In the genomic region with DNA sequence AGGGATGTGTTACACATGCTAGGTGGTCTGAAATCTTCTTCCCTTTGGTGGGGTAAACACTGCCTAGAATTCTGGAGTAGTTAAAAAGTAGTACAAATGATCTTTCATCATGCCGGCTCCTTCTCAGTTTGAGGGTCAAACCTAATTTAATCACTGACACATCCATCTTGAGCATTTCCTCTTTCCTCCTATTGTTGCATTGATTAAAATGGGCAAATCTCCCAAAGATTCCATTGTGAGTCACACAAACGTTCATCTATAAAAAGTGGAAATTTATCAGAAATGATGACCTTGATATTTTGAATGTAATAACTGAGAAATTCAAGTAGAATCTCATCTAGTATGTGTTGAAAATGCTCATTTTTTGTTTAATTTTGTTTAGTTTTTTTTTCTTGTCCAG, we compare ENCODE assay signal across 8 cellular contexts.
"Had no signal": no experiment of that assay in that cellular context is flagged by ENCODE, and none has a peak within 500 bp of the region (broad histone marks: within the 10 kb centered on the region; RNA-seq: fewer than 3 reads in every experiment).

No MANE protein-coding gene starts in this region.

- H2AFZ ChIP-seq: GM23248 had no signal

- ATAC-seq: HCT116, K562 had no signal

- H3K9ac ChIP-seq: GM23248 had no signal

- H3K4me1 ChIP-seq: HAP-1 had no signal

- H3K9me3 ChIP-seq: HAP-1 had no signal

- H3K4me3 ChIP-seq: GM23248, HAP-1, K562 had no signal

- H3K27ac ChIP-seq: GM23248 had no signal

- DNase-seq: GM23248, GOT3, H7, HFFc6, IMR-90 had no signal

- H3K36me3 ChIP-seq: HAP-1 had no signal

- FAIRE-seq: K562 had no signal
